15 cellular contexts compared by ENCODE assay signal in the genomic region with DNA sequence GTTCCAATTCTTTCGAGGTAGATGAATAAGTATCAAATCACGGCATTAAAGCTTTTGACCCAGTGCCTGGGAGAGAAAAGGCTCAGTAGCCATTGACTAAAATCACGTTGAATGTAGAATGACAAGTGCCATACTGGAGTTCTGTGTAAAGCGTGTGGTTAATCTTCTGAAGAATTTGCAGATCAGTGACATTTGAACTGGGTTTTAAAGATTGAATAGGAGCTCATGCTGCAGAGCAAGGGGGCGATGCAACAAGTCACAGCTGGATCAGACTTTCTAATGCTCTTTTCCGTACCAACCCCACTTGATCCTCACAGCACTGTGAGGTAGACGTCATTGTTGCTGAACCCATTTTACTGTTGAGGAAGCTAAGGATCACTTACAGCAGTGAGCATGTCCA. TPM values are rescaled to one million over a fixed set of nuclear protein-coding genes. Genes with fewer than 3 reads are reported as not detected.
DNase-seq lines count a peak whose midpoint lies in the region; ATAC-seq and TF ChIP-seq lines count a peak whose summit lies in the region.
"Had no signal": no experiment of that assay in that cellular context is flagged by ENCODE, and none has a peak within 500 bp of the region (broad histone marks: within the 10 kb centered on the region; RNA-seq: fewer than 3 reads in every experiment).

No MANE protein-coding gene starts in this region.

- H3K9me3 ChIP-seq in SK-N-SH (no peaks in the 10 kb centered on the region), endodermal cell (ENCODE audit: control insufficient read depth, low read length) (no peaks in the 10 kb centered on the region), neuronal stem cell (replicated peaks in 1 of 2; ENCODE audit: control insufficient read depth in 2 of 2, insufficient read depth in 1 of 2, low read depth in 1 of 2, low read length in 2 of 2) (no peaks in the 10 kb centered on the region)
- H3K9me3 ChIP-seq: A549, Caco-2 had no signal

- 95% methylated on average over 7 of the region's 7 CpGs for WGBS in SK-N-SH (ENCODE audit: low lambda C conversion rate)
- WGBS in endodermal cell (ENCODE audit: insufficient coverage in 1 of 2, insufficient read length in 1 of 2), 2 experiments = 88 to 93% methylated on average over 7 of the region's 7 CpGs
- no CpG with 5 or more reads among the region's 7 CpGs for WGBS in neuronal stem cell (ENCODE audit: extremely low coverage in 2 of 2, insufficient read length in 2 of 2, insufficient replicate concordance in 1 of 2), 2 donors

- POLR2A ChIA-PET in SK-N-SH (lab: Yijun Ruan, JAX) = no interaction called here

- H2BK120ac ChIP-seq in neuronal stem cell (ENCODE audit: low read depth, low read length) = no peak overlapping the region

- H3K9me2 ChIP-seq in SK-N-SH = no peaks in the 10 kb centered on the region

- H3K4me2 ChIP-seq in SK-N-SH (no peak overlapping the region), neuronal stem cell (ENCODE audit: insufficient read depth, low read length, poor library complexity, severe bottlenecking) (no peak overlapping the region)
- H3K4me2 ChIP-seq: A549 had no signal

- no peak for TF ChIP-seq RAD21 in SK-N-SH (IDR thresholded peaks at IDR 0.05; ENCODE audit: low read length)

- H2AFZ ChIP-seq in SK-N-SH (ENCODE audit: low read depth) (no peak overlapping the region), neuronal stem cell (ENCODE audit: low read length) (no peak overlapping the region)
- H2AFZ ChIP-seq: GM23248 had no signal

- H3K27me3 ChIP-seq in SK-N-SH (ENCODE audit: insufficient read depth) (no peaks in the 10 kb centered on the region), endodermal cell (ENCODE audit: control insufficient read depth, insufficient read depth, low read length, poor library complexity, severe bottlenecking) (no peaks in the 10 kb centered on the region), neuronal stem cell (ENCODE audit: control insufficient read depth in 3 of 3, insufficient read depth in 3 of 3, low read depth in 1 of 3, low read length in 3 of 3) (peaks cover 0 to 30% (median 0%) of the 10 kb centered on the region in 3 experiments)

- H3K18ac ChIP-seq in neuronal stem cell (ENCODE audit: low read length) = no peak overlapping the region

- H3K79me1 ChIP-seq in neuronal stem cell (ENCODE audit: low read depth, low read length) = no peaks in the 10 kb centered on the region

- H3K4me3 Mint-ChIP-seq in endodermal cell = no peak overlapping the region
- H3K4me3 Mint-ChIP-seq: CD4-positive, alpha-beta T cell had no signal

- CTCF ChIA-PET in SK-N-SH (lab: Yijun Ruan, JAX) = no interaction called here

- no peak overlapping the region for H2BK5ac ChIP-seq in neuronal stem cell (ENCODE audit: low read length)

- H4K8ac ChIP-seq in neuronal stem cell (ENCODE audit: low read depth, low read length) = no peak overlapping the region

- no peak for DNase-seq in SK-N-SH
- DNase-seq in endodermal cell = no peak
- peak; percentile 71 for DNase-seq in neuronal stem cell (ENCODE audit: low spot score)
- no peak for DNase-seq in NCI-H1417 treated with DMSO at 0.1 percent for 48 hours (lab: John Stamatoyannopoulos, UW)
- no peak for DNase-seq in NCI-H82 treated with DMSO at 0.1 percent for 48 hours (lab: John Stamatoyannopoulos, UW; ENCODE audit: unreplicated experiment)
- DNase-seq in coronary artery (ENCODE audit: low spot score) = no peak
- DNase-seq: AML-193; Caco-2; CD4-positive, alpha-beta T cell; GM23248 had no signal

- TF ChIP-seq EP300 in SK-N-SH (IDR thresholded peaks at IDR 0.05; ENCODE audit: borderline replicate concordance in 1 of 2, low read depth in 1 of 2, low read length in 1 of 2) = no peak

- peaks cover 10% of the 10 kb centered on the region for H3K4me1 Mint-ChIP-seq in endodermal cell

- H3K27ac ChIP-seq in SK-N-SH (ENCODE audit: low read depth in 2 of 2, low read length in 1 of 2) = no peak overlapping the region
- H3K27ac ChIP-seq in endodermal cell (ENCODE audit: low read depth, low read length) = no peak overlapping the region
- H3K27ac ChIP-seq in neuronal stem cell (replicated peaks; ENCODE audit: low read length) = no peak overlapping the region
- H3K27ac ChIP-seq in coronary artery = no peak overlapping the region
- H3K27ac ChIP-seq: 22Rv1, C4-2B, GM23248 had no signal

- no peak overlapping the region for H4K91ac ChIP-seq in neuronal stem cell (ENCODE audit: low read depth, low read length, poor library complexity)

- H3K4me3 ChIP-seq in SK-N-SH (ENCODE audit: low read depth in 2 of 2, low read length in 1 of 2) (no peak overlapping the region), endodermal cell (ENCODE audit: low read length) (no peak overlapping the region), neuronal stem cell (ENCODE audit: low read length in 2 of 2) (no peak overlapping the region), coronary artery (no peak overlapping the region)
- H3K4me3 ChIP-seq: A549, GM23248 had no signal

- H3K23ac ChIP-seq in neuronal stem cell (ENCODE audit: low read depth, low read length, poor library complexity) = no peak overlapping the region

- TF ChIP-seq CTCF in SK-N-SH (IDR thresholded peaks at IDR 0.05) = no peak
- no peak for TF ChIP-seq CTCF in endodermal cell (conservative IDR thresholded peaks at IDR 0.05)
- TF ChIP-seq CTCF in coronary artery (IDR thresholded peaks at IDR 0.05) = no peak

- H3K4me1 ChIP-seq in SK-N-SH (ENCODE audit: control insufficient read depth in 1 of 2, insufficient read depth in 2 of 2, low read depth in 1 of 2, low read length in 1 of 2) (peaks cover 2 to 16% of the 10 kb centered on the region in 2 experiments; a peak in 3 of 4 replicates), endodermal cell (ENCODE audit: control insufficient read depth, insufficient read depth, low read length) (no peaks in the 10 kb centered on the region), neuronal stem cell (ENCODE audit: control insufficient read depth in 2 of 2, insufficient read depth in 1 of 2, low read depth in 1 of 2, low read length in 2 of 2) (peaks cover 4 to 27% of the 10 kb centered on the region in 2 donors)

- no peaks in the 10 kb centered on the region for H4K20me1 ChIP-seq in SK-N-SH (ENCODE audit: insufficient read depth)

- peaks cover 17% of the 10 kb centered on the region for H3F3A ChIP-seq in SK-N-SH (replicated peaks; ENCODE audit: insufficient read depth)

- peak overlapping the region; percentile 22 for H3K27ac Mint-ChIP-seq in endodermal cell
- H3K27ac Mint-ChIP-seq: CD4-positive, alpha-beta T cell had no signal

- ATAC-seq in SK-N-SH treated with all-trans-retinoic acid at 6 μM for 48 hours = no peak
- ATAC-seq: A549, HCT116 had no signal

- H3K27me3 Mint-ChIP-seq in endodermal cell (ENCODE audit: insufficient read depth) = peaks cover 2% of the 10 kb centered on the region

- H3K14ac ChIP-seq in neuronal stem cell (ENCODE audit: low read length) = no peak overlapping the region

- no peaks in the 10 kb centered on the region for H3K79me2 ChIP-seq in SK-N-SH (ENCODE audit: insufficient read depth)

- H2AK5ac ChIP-seq in neuronal stem cell (ENCODE audit: low read depth, low read length) = no peak overlapping the region

- no peak overlapping the region for H2BK15ac ChIP-seq in neuronal stem cell (ENCODE audit: low read length)

- no peak overlapping the region for H2BK12ac ChIP-seq in neuronal stem cell (ENCODE audit: low read length)

- H3K4ac ChIP-seq in neuronal stem cell (ENCODE audit: low read length) = no peak overlapping the region

- H3K36me3 ChIP-seq in SK-N-SH (replicated peaks in 1 of 2; ENCODE audit: control insufficient read depth in 1 of 2, insufficient read depth in 2 of 2, low read length in 1 of 2) (no peaks in the 10 kb centered on the region), endodermal cell (ENCODE audit: control insufficient read depth, insufficient read depth, low read length) (no peaks in the 10 kb centered on the region), neuronal stem cell (replicated peaks in 1 of 2; ENCODE audit: control insufficient read depth in 2 of 2, insufficient read depth in 2 of 2, low read length in 2 of 2) (no peaks in the 10 kb centered on the region)

- no peaks in the 10 kb centered on the region for H3K36me3 Mint-ChIP-seq in endodermal cell (ENCODE audit: low read depth)

- H3K9me3 Mint-ChIP-seq in endodermal cell = no peaks in the 10 kb centered on the region
- H3K9me3 Mint-ChIP-seq: CD4-positive, alpha-beta T cell had no signal

- H3K9ac ChIP-seq in SK-N-SH = no peak overlapping the region
- H3K9ac ChIP-seq in endodermal cell (ENCODE audit: extremely low read depth, low read length, poor library complexity, severe bottlenecking) = no peak overlapping the region
- no peak overlapping the region for H3K9ac ChIP-seq in neuronal stem cell (ENCODE audit: low read depth, low read length, poor library complexity)
- H3K9ac ChIP-seq: GM23248 had no signal

TF ChIP-seq in SK-N-SH treated with all-trans-retinoic acid at 6 μM for 48 hours, 23 proteins besides CTCF, POLR2A, EP300 and RAD21 (continues in another document):
- no peak for TF ChIP-seq ZC3H10 (CRISPR knock-in tag; IDR thresholded peaks at IDR 0.05)

TF ChIP-seq in SK-N-SH, 30 proteins besides CTCF, POLR2A, EP300 and RAD21 (continues in another document):
- TF ChIP-seq GABPA (IDR thresholded peaks at IDR 0.05; ENCODE audit: low read depth) = no peak
- TF ChIP-seq RXRA (IDR thresholded peaks at IDR 0.05; ENCODE audit: borderline replicate concordance, low read depth) = no peak
- TF ChIP-seq SMC3 (IDR thresholded peaks at IDR 0.05; ENCODE audit: low read depth, low read length) = no peak
- TF ChIP-seq MEF2A (IDR thresholded peaks at IDR 0.05; ENCODE audit: borderline replicate concordance, low read depth) = no peak
- TF ChIP-seq, protein P1, sequence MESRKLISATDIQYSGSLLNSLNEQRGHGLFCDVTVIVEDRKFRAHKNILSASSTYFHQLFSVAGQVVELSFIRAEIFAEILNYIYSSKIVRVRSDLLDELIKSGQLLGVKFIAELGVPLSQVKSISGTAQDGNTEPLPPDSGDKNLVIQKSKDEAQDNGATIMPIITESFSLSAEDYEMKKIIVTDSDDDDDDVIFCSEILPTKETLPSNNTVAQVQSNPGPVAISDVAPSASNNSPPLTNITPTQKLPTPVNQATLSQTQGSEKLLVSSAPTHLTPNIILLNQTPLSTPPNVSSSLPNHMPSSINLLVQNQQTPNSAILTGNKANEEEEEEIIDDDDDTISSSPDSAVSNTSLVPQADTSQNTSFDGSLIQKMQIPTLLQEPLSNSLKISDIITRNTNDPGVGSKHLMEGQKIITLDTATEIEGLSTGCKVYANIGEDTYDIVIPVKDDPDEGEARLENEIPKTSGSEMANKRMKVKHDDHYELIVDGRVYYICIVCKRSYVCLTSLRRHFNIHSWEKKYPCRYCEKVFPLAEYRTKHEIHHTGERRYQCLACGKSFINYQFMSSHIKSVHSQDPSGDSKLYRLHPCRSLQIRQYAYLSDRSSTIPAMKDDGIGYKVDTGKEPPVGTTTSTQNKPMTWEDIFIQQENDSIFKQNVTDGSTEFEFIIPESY (IDR thresholded peaks at IDR 0.05; ENCODE audit: borderline replicate concordance, low read depth) = no peak

RNA-seq across cellular contexts. Expression of a gene that starts 49.5 kb away (rescaled TPM):
- 1,371 and 1,764 TPM in 2 replicates for polyA plus RNA-seq in SK-N-SH (2012; rRNA removed)
- polyA plus RNA-seq in SK-N-SH (2012; cell fraction: cytosol; rRNA removed) = 1,590 and 2,049 TPM in 2 replicates
- 2,523 and 2,991 TPM in 2 replicates for polyA plus RNA-seq in SK-N-SH (2012; cell fraction: nucleus; rRNA removed)
- total RNA-seq in endodermal cell = 100 to 1,000 TPM; 245 to 363 TPM
- 264 TPM for polyA plus RNA-seq in endodermal cell (2013, experiment 1 of 2)
- 314 TPM for polyA plus RNA-seq in endodermal cell (2013, experiment 2 of 2)
- 1,430 TPM for polyA plus RNA-seq in neuronal stem cell (2013, experiment 1 of 2)
- 1,425 TPM for polyA plus RNA-seq in neuronal stem cell (2013, experiment 2 of 2)
